ENCODE assay signal across 8 cellular contexts in genomic region chr19:42022616-42023015, GRCh38. TPM values are rescaled to one million over a fixed set of nuclear protein-coding genes. Genes with fewer than 3 reads are reported as not detected.
"Had no signal": no experiment of that assay in that cellular context is flagged by ENCODE, and none has a peak within 500 bp of the region (broad histone marks: within the 10 kb centered on the region; RNA-seq: fewer than 3 reads in every experiment).

No MANE protein-coding gene starts in this region.

- H2AFZ ChIP-seq: GM23338 had no signal

- DNase-seq: H7 had no signal

- H3K27ac Mint-ChIP-seq: GM23338, HFFc6 had no signal

- H3K9me3 ChIP-seq: HAP-1 had no signal

- H3K36me3 ChIP-seq: HAP-1 had no signal

- H3K9me3 Mint-ChIP-seq: GM23338, HFFc6, IgD-negative memory B cell had no signal

- H3K4me2 ChIP-seq: GM23338 had no signal

- H3K27ac ChIP-seq: HL-60 had no signal

- H3K4me3 ChIP-seq: GM23338, HAP-1 had no signal

- H3K4me3 Mint-ChIP-seq: GM23338, HFFc6, IgD-negative memory B cell had no signal

- H3K4me1 ChIP-seq: HAP-1 had no signal

RNA-seq across cellular contexts. Expression of gene GRIK5, which starts 47.4 kb away (rescaled TPM):
- total RNA-seq: HepG2, HT1080 had no signal
